17 cellular contexts compared by ENCODE assay signal in the genomic region with DNA sequence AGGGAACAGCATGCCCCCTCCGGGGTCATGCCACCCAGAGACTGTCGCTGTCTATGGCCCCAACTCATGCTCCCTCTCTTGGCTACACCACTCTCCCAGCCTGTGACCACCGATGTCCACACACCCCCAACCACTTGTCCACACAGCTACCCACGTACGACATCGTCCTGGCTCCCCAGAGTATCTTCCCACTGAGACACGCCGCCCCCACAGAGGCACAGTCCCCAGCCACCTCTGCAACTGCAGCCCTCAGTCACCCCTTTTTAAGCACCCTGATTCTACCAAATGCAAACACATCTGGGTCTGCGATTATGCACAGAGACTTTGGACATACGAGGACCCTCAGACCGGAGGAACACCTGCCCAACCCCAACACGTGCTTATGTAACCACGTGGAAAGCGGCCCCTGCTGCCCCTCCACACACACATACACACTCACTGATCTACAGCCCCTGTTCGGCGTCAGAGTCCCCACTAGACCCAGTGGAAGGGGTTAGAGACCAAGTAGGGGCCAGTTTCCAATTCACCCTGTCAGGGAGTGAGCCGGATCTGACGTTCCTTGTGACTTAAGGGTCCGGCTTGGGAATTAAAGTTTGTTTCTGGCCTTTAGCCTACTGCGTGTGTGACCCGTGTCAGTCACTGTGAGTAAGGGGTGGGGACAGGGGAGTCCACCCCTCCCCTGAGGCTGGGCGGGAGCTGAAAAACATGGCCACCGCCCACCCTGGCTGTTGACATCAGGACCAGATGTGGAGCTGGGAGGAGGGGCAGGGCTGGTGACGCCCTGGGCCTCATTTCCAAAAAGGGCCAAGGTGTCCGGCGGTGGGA. TPM values are rescaled to one million over a fixed set of nuclear protein-coding genes. Genes with fewer than 3 reads are reported as not detected.
DNase-seq lines count a peak whose midpoint lies in the region; ATAC-seq and TF ChIP-seq lines count a peak whose summit lies in the region.
"Had no signal": no experiment of that assay in that cellular context is flagged by ENCODE, and none has a peak within 500 bp of the region (broad histone marks: within the 10 kb centered on the region; RNA-seq: fewer than 3 reads in every experiment).

No MANE protein-coding gene starts in this region.

- TF ChIP-seq CTCF in esophagus squamous epithelium (IDR thresholded peaks at IDR 0.05): no peak
- TF ChIP-seq CTCF in mucosa of descending colon (IDR thresholded peaks at IDR 0.05): no peak
- TF ChIP-seq CTCF in thoracic aorta (IDR thresholded peaks at IDR 0.05): no peak

- H3K9me3 ChIP-seq in esophagus squamous epithelium (no peaks in the 10 kb centered on the region), mucosa of descending colon (no peaks in the 10 kb centered on the region), thoracic aorta (no peaks in the 10 kb centered on the region)

- peak overlapping the region in 1 of 4 donors; percentile 32 for H3K4me3 ChIP-seq in esophagus squamous epithelium
- H3K4me3 ChIP-seq in mucosa of descending colon: no peak overlapping the region
- H3K4me3 ChIP-seq in thoracic aorta: peak overlapping the region; percentile 35

- H3K27ac ChIP-seq in esophagus squamous epithelium: peak overlapping the region; percentile 0 to 69 (median 52)
- H3K27ac ChIP-seq in thoracic aorta: peak overlapping the region; percentile 36 to 76

- DNase-seq in HUDEP-2 (lab: John Stamatoyannopoulos, UW; ENCODE audit: unreplicated experiment in 76 of 76) (peak in 60 of 76 experiments; percentile 7 to 77 (median 54)), esophagus squamous epithelium (lab: John Stamatoyannopoulos, UW) (no peak), mucosa of descending colon (peak in 2 of 3 donors; percentile 56 to 63), thoracic aorta (ENCODE audit: low spot score) (peak; percentile 62), NCI-H1417 (lab: John Stamatoyannopoulos, UW) (no peak), DMS 273 treated with DMSO at 0.1 percent for 48 hours (lab: John Stamatoyannopoulos, UW) (no peak)
- DNase-seq: activated T-cell treated with anti-CD3 and anti-CD28 coated beads, Interleukin-2, amount 50 U/mL, for 72 hours; C1 segment of cervical spinal cord; caudate nucleus; foreskin melanocyte; NCI-H1092 treated with DMSO at 0.1 percent for 48 hours; NCI-H526 treated with DMSO at 0.1 percent for 48 hours; SHP77; small intestine had no signal

- intact Hi-C loops in esophagus squamous epithelium (cut with DNase I): loop anchor here (5.0 kb wide), 1 partner anchor 55 kb away; a partner anchor contains a TSS
- intact Hi-C loops in mucosa of descending colon (cut with DNase I, micrococcal nuclease): loop anchor here in 1 of 2 donors (10.0 kb wide), 1 partner anchor 48 kb away; no protein-coding TSS in a partner anchor

- no peak for TF ChIP-seq POLR2A in esophagus squamous epithelium (IDR thresholded peaks at IDR 0.05)

- peak; percentile 53 for ATAC-seq in mucosa of descending colon
- no peak for ATAC-seq in thoracic aorta (ENCODE audit: insufficient number of reproducible peaks, low FRiP score, low read depth)
- no peak for ATAC-seq in HG03175 (IDR thresholded peaks at IDR 0.05; ENCODE audit: unreplicated experiment)
- ATAC-seq in HG03135 (IDR thresholded peaks at IDR 0.05; ENCODE audit: unreplicated experiment): no peak
- ATAC-seq: activated T-cell treated with anti-CD3 and anti-CD28 coated beads, Interleukin-2, amount 50 U/mL, for 72 hours had no signal

- H3K36me3 ChIP-seq in esophagus squamous epithelium (peaks cover 0 to 21% (median 0%) of the 10 kb centered on the region in 3 donors), mucosa of descending colon (ENCODE audit: low read depth) (no peaks in the 10 kb centered on the region), thoracic aorta (no peaks in the 10 kb centered on the region)

- no peaks in the 10 kb centered on the region for H3K4me1 ChIP-seq in esophagus squamous epithelium
- H3K4me1 ChIP-seq in mucosa of descending colon (ENCODE audit: low read depth): no peaks in the 10 kb centered on the region
- peaks cover 0 to 8% of the 10 kb centered on the region in 2 donors for H3K4me1 ChIP-seq in thoracic aorta (ENCODE audit: control insufficient read depth in 1 of 2, low read depth in 2 of 2)

- no peaks in the 10 kb centered on the region for H3K27me3 ChIP-seq in esophagus squamous epithelium
- no peaks in the 10 kb centered on the region for H3K27me3 ChIP-seq in thoracic aorta (replicated peaks; ENCODE audit: insufficient read depth)

- whole genome bisulfite sequencing in esophagus squamous epithelium, 2 donors: 54 to 77% methylated on average over 12 to 22 of the region's 26 CpGs

RNA-seq across cellular contexts. Expression of a gene that starts 11.9 kb away (rescaled TPM):
- total RNA-seq in esophagus squamous epithelium: 10 to 100 TPM in 2 of 4 donors, 1 to 10 TPM in 2; 5.3 to 40.2 (median 17.3) TPM
- 10 to 100 TPM in 2 of 3 donors, 1 to 10 TPM in 1; 7.3 to 93.6 (median 19.3) TPM for total RNA-seq in mucosa of descending colon
- total RNA-seq in thoracic aorta: 100 to 1,000 TPM; 138 to 157 TPM

RNA-seq across cellular contexts. Expression of a gene that starts 14.1 kb away (rescaled TPM):
- total RNA-seq in esophagus squamous epithelium (10 to 100 TPM; 12.4 to 20.3 (median 15.2) TPM), mucosa of descending colon (10 to 100 TPM in 2 of 3 donors, 1 to 10 TPM in 1; 9.1 to 45.4 (median 41.2) TPM), thoracic aorta (10 to 100 TPM in 1 of 2 donors, 1 to 10 TPM in 1; 2.3 to 12.4 TPM)
- total RNA-seq: lung microvascular endothelial cell had no signal

RNA-seq across cellular contexts. Expression of a gene that starts 57.0 kb away (rescaled TPM):
- total RNA-seq in esophagus squamous epithelium: 100 to 1,000 TPM in 3 of 4 donors, 10 to 100 TPM in 1; 98.1 to 127 (median 113) TPM
- 100 to 1,000 TPM; 155 to 234 (median 190) TPM for total RNA-seq in mucosa of descending colon
- total RNA-seq in thoracic aorta: 100 to 1,000 TPM; 142 to 147 TPM

Comparison
In these comparisons a context has a peak if more than half of its experiments do, and no peak if none do; other contexts are left out.
1. DNase-seq: peak in HUDEP-2 (60 of 76), mucosa of descending colon (2 of 3) and thoracic aorta (single experiment); none in esophagus squamous epithelium (single experiment), NCI-H1417 (0 of 3) and DMS 273 treated with DMSO at 0.1 percent for 48 hours (single experiment).